ENCODE assay signal across 1 cellular context in genomic region chr20:1434571-1435336, GRCh38.
TF ChIP-seq lines count a peak whose summit lies in the region.

No MANE protein-coding gene starts in this region.

TF ChIP-seq in GM12878, 131 proteins besides CTCF, POLR2A, EP300 and RAD21 (continued from another document):
- TF ChIP-seq SP1 (IDR thresholded peaks at IDR 0.05; ENCODE audit: low read depth, low read length) (no peak), ELK1 (IDR thresholded peaks at IDR 0.05; ENCODE audit: low read depth, low read length) (no peak), TARDBP (IDR thresholded peaks at IDR 0.05; ENCODE audit: borderline replicate concordance) (no peak), NR2F1 (conservative IDR thresholded peaks at IDR 0.05) (peak; percentile 88), CHD1 (IDR thresholded peaks at IDR 0.05; ENCODE audit: low read depth, low read length) (no peak), RAD51 (IDR thresholded peaks at IDR 0.05) (no peak), BCL3 (IDR thresholded peaks at IDR 0.05; ENCODE audit: borderline replicate concordance, insufficient read depth, low read depth, low read length, poor library complexity, severe bottlenecking) (no peak), NFYA (IDR thresholded peaks at IDR 0.05; ENCODE audit: borderline replicate concordance, low read depth, low read length) (no peak), FOXK2 (IDR thresholded peaks at IDR 0.05) (no peak), PML (IDR thresholded peaks at IDR 0.05; ENCODE audit: low read length) (no peak), RCOR1 (conservative IDR thresholded peaks at IDR 0.05; ENCODE audit: low read depth, low read length) (no peak), SKIL (IDR thresholded peaks at IDR 0.05; ENCODE audit: low read depth, poor library complexity, severe bottlenecking) (peak; percentile 73), SRF (IDR thresholded peaks at IDR 0.05; ENCODE audit: low read depth in 2 of 2, low read length in 2 of 2) (no peak), ZZZ3 (IDR thresholded peaks at IDR 0.05; ENCODE audit: control insufficient read depth, insufficient read length, low read depth) (no peak), E2F8 (IDR thresholded peaks at IDR 0.05; ENCODE audit: low read depth, partially characterized antibody) (no peak), CEBPB (IDR thresholded peaks at IDR 0.05; ENCODE audit: borderline replicate concordance in 1 of 2, low read depth in 2 of 2, low read length in 2 of 2) (no peak), FOXM1 (IDR thresholded peaks at IDR 0.05; ENCODE audit: low read depth, low read length) (no peak), SPI1 (IDR thresholded peaks at IDR 0.05; ENCODE audit: borderline replicate concordance, insufficient read depth, low read depth, low read length) (peak; percentile 42; the same call in 1 of the 2 replicates), TCF12 (IDR thresholded peaks at IDR 0.05; ENCODE audit: low read depth, low read length) (peak; percentile 78), ATF2 (IDR thresholded peaks at IDR 0.05; ENCODE audit: low read length) (no peak), ZNF207 (IDR thresholded peaks at IDR 0.05; ENCODE audit: borderline replicate concordance) (no peak), EZH2 (IDR thresholded peaks at IDR 0.05; ENCODE audit: borderline replicate concordance, control insufficient read depth, low read depth, low read length) (peak; percentile 63; the same call in 1 of the 2 replicates), ZNF24 (IDR thresholded peaks at IDR 0.05) (no peak), EED (IDR thresholded peaks at IDR 0.05; ENCODE audit: low read depth) (peak; percentile 62), BCL11A (IDR thresholded peaks at IDR 0.05; ENCODE audit: low read depth, low read length) (0 out of 2 replicates have a peak, but pooled peaks have one; percentile 16), GATAD2B (conservative IDR thresholded peaks at IDR 0.05; ENCODE audit: low read depth) (no peak), BMI1 (IDR thresholded peaks at IDR 0.05; ENCODE audit: borderline replicate concordance) (no peak), CUX1 (IDR thresholded peaks at IDR 0.05; ENCODE audit: insufficient replicate concordance, low read depth, low read length) (no peak)
